Comparison of ENCODE assay signal across 30 cellular contexts in genomic region chr12:1324099-1324498, GRCh38.
"Had no signal": no experiment of that assay in that cellular context is flagged by ENCODE, and none has a peak within 500 bp of the region (broad histone marks: within the 10 kb centered on the region; RNA-seq: fewer than 3 reads in every experiment).

No MANE protein-coding gene starts in this region.

- H3K4me3 ChIP-seq: ascending aorta, breast epithelium, cardiac muscle cell, colonic mucosa, dorsolateral prefrontal cortex, esophagus muscularis mucosa, gastrocnemius medialis, heart left ventricle had no signal

- H3K9me3 ChIP-seq: ascending aorta, breast epithelium, colonic mucosa, esophagus muscularis mucosa, gastrocnemius medialis, heart left ventricle had no signal

- H3K27me3 ChIP-seq: ascending aorta, breast epithelium, cardiac muscle cell, colonic mucosa, dorsolateral prefrontal cortex, esophagus muscularis mucosa, foreskin keratinocyte, gastrocnemius medialis, heart left ventricle had no signal

- ATAC-seq: activated naive CD4-positive, alpha-beta T cell treated with anti-CD3 and anti-CD28 coated beads, Interleukin-2, amount 50 U/mL, for 72 hours; activated T-cell treated with anti-CD3 and anti-CD28 coated beads, Interleukin-2, amount 50 U/mL, for 72 hours; activated T-helper 17 cell treated with anti-CD3 and anti-CD28 coated beads, Interleukin-2, amount 50 U/mL, for 72 hours; foreskin keratinocyte; gastrocnemius medialis; heart left ventricle had no signal

- DNase-seq: activated CD4-positive, alpha-beta memory T cell treated with anti-CD3 and anti-CD28 coated beads, Interleukin-2, amount 10 ng/mL, durations not matched to agents 7 days and 5 days; activated CD4-positive, alpha-beta T cell treated with anti-CD3 and anti-CD28 coated beads for 4 hours; activated CD4-positive, alpha-beta T cell treated with anti-CD3 and anti-CD28 coated beads, Interleukin-2, amount 10 ng/mL, durations not matched to agents 7 days and 5 days; activated CD4-positive, alpha-beta T cell treated with anti-CD3 and anti-CD28 coated beads, Interleukin-2, amount 50 U/mL, for 4 hours; activated CD4-positive, CD25-positive, alpha-beta regulatory T cell; activated CD4-positive, CD25-positive, alpha-beta regulatory T cell treated with anti-CD3 and anti-CD28 coated beads, Interleukin-2, amount 50 U/mL, for 72 hours; activated CD8-positive, alpha-beta memory T cell treated with anti-CD3 and anti-CD28 coated beads, Interleukin-2, amount 50 U/mL, for 48 hours; activated effector memory CD4-positive, alpha-beta T cell treated with Interleukin-2 at 50 U/mL for 16 hours; activated gamma-delta T cell treated with Interleukin-2 at 50 U/mL for 16 hours; activated naive CD4-positive, alpha-beta T cell treated with anti-CD3 and anti-CD28 coated beads for 36 hours; activated naive CD8-positive, alpha-beta T cell treated with anti-CD3 and anti-CD28 coated beads, Interleukin-2, amount 10 ng/mL, durations not matched to agents 7 days and 5 days; activated T-cell treated with anti-CD3 and anti-CD28 coated beads for 4 hours; activated T-cell treated with anti-CD3 and anti-CD28 coated beads, Interleukin-2, amount 50 U/mL, for 24 hours; activated T-cell treated with anti-CD3 and anti-CD28 coated beads, Interleukin-2, amount 50 U/mL, for 72 hours; central memory CD4-positive, alpha-beta T cell; cerebellar nuclear complex; colonic mucosa; dorsolateral prefrontal cortex; effector memory CD4-positive, alpha-beta T cell; foreskin keratinocyte; gastrocnemius medialis; glutamatergic neuron; heart left ventricle; T-helper 2 cell had no signal

- H3K36me3 ChIP-seq: ascending aorta, breast epithelium, cardiac muscle cell, colonic mucosa, esophagus muscularis mucosa, gastrocnemius medialis, heart left ventricle had no signal

- H3K4me1 ChIP-seq: breast epithelium, colonic mucosa, gastrocnemius medialis had no signal

- H3K27ac ChIP-seq: ascending aorta, breast epithelium, cardiac muscle cell, colonic mucosa, dorsolateral prefrontal cortex, esophagus muscularis mucosa, foreskin keratinocyte, gastrocnemius medialis had no signal
